In genomic region chr17:65058151-65058550, GRCh38 we compare ENCODE assay signal across 1 cellular context.
TF ChIP-seq lines count a peak whose summit lies in the region.

No MANE protein-coding gene starts in this region.

TF ChIP-seq in H1, 55 proteins besides CTCF, POLR2A, EP300 and RAD21:
- TF ChIP-seq SIX5 (IDR thresholded peaks at IDR 0.05; ENCODE audit: low read depth, low read length) (no peak), KDM5A (IDR thresholded peaks at IDR 0.05; ENCODE audit: low read length) (no peak)
